In genomic region chr17:17141860-17142552, GRCh38 we compare ENCODE assay signal across 8 cellular contexts.
A peak's percentile ranks its signal among the peaks of the same experiment; 100 is the strongest.
DNase-seq lines count a peak whose midpoint lies in the region; ATAC-seq and TF ChIP-seq lines count a peak whose summit lies in the region.

No MANE protein-coding gene starts in this region.

- peak overlapping the region; percentile 20 for H3K27ac Mint-ChIP-seq in activated naive CD8-positive, alpha-beta T cell treated with anti-CD3 and anti-CD28 coated beads, Interleukin-2, amount 10 ng/mL, durations not matched to agents 7 days and 5 days

- H3K4me3 Mint-ChIP-seq in activated naive CD8-positive, alpha-beta T cell treated with anti-CD3 and anti-CD28 coated beads, Interleukin-2, amount 10 ng/mL, durations not matched to agents 7 days and 5 days: no peak overlapping the region

- WGBS in lower leg skin, 2 donors: 40 to 45% methylated on average over 23 of the region's 23 CpGs

- H3K4me1 Mint-ChIP-seq in activated naive CD8-positive, alpha-beta T cell treated with anti-CD3 and anti-CD28 coated beads, Interleukin-2, amount 10 ng/mL, durations not matched to agents 7 days and 5 days: no peaks in the 10 kb centered on the region

- no peaks in the 10 kb centered on the region for H3K9me3 Mint-ChIP-seq in activated naive CD8-positive, alpha-beta T cell treated with anti-CD3 and anti-CD28 coated beads, Interleukin-2, amount 10 ng/mL, durations not matched to agents 7 days and 5 days

- TF ChIP-seq CTCF in lower leg skin (IDR thresholded peaks at IDR 0.05): peak in 1 of 3 donors; percentile 48

- H3K4me3 ChIP-seq in lower leg skin (ENCODE audit: low read depth, poor library complexity, severe bottlenecking): no peak overlapping the region

- DNase-seq in DMS 273 (lab: John Stamatoyannopoulos, UW; ENCODE audit: unreplicated experiment) (peak; percentile 59), DMS 273 treated with DMSO at 0.1 percent for 48 hours (lab: John Stamatoyannopoulos, UW) (no peak), OCI-M1 (lab: John Stamatoyannopoulos, UW) (peak; percentile 31), Right ventricle myocardium superior (peak; percentile 58), retina (peak; percentile 68), lower leg skin (ENCODE audit: low spot score in 2 of 2) (no peak), NCI-H1092 (lab: John Stamatoyannopoulos, UW) (no peak)
- peak; percentile 61 for DNase-seq in activated naive CD8-positive, alpha-beta T cell treated with anti-CD3 and anti-CD28 coated beads, Interleukin-2, amount 10 ng/mL, durations not matched to agents 7 days and 5 days

- H3K36me3 Mint-ChIP-seq in activated naive CD8-positive, alpha-beta T cell treated with anti-CD3 and anti-CD28 coated beads, Interleukin-2, amount 10 ng/mL, durations not matched to agents 7 days and 5 days: peaks cover 2% of the 10 kb centered on the region

- TF ChIP-seq POLR2A in lower leg skin (IDR thresholded peaks at IDR 0.05): no peak

- H3K27me3 Mint-ChIP-seq in activated naive CD8-positive, alpha-beta T cell treated with anti-CD3 and anti-CD28 coated beads, Interleukin-2, amount 10 ng/mL, durations not matched to agents 7 days and 5 days: no peaks in the 10 kb centered on the region

- ATAC-seq in activated naive CD8-positive, alpha-beta T cell treated with anti-CD3 and anti-CD28 coated beads, Interleukin-2, amount 10 ng/mL, durations not matched to agents 7 days and 5 days (ENCODE audit: low read depth): no peak
- peak; percentile 56 for ATAC-seq in Right ventricle myocardium superior (ENCODE audit: poor library complexity)

- POLR2A ChIA-PET in activated naive CD8-positive, alpha-beta T cell treated with anti-CD3 and anti-CD28 coated beads, Interleukin-2, amount 10 ng/mL, durations not matched to agents 7 days and 5 days (lab: Charles Lee): no interaction called here

- intact Hi-C loops in Right ventricle myocardium superior (cut with DNase I): loop anchor here (10.0 kb wide), 1 partner anchor 173 kb away; no protein-coding TSS in a partner anchor
- intact Hi-C loops in lower leg skin (cut with DNase I; ENCODE audit: low total_unique reads): loop anchor here (5.0 kb wide), 1 partner anchor 170 kb away; no protein-coding TSS in a partner anchor

Comparison
In these comparisons a context has a peak if more than half of its experiments do, and no peak if none do; other contexts are left out.
1. DNase-seq: peak in DMS 273 (single experiment), OCI-M1 (single experiment), activated naive CD8-positive, alpha-beta T cell treated with anti-CD3 and anti-CD28 coated beads, Interleukin-2, amount 10 ng/mL, durations not matched to agents 7 days and 5 days (single experiment), Right ventricle myocardium superior (single experiment) and retina (single experiment); none in DMS 273 treated with DMSO at 0.1 percent for 48 hours (single experiment), lower leg skin (0 of 2) and NCI-H1092 (single experiment).